1 cellular context compared by ENCODE assay signal in the genomic region with DNA sequence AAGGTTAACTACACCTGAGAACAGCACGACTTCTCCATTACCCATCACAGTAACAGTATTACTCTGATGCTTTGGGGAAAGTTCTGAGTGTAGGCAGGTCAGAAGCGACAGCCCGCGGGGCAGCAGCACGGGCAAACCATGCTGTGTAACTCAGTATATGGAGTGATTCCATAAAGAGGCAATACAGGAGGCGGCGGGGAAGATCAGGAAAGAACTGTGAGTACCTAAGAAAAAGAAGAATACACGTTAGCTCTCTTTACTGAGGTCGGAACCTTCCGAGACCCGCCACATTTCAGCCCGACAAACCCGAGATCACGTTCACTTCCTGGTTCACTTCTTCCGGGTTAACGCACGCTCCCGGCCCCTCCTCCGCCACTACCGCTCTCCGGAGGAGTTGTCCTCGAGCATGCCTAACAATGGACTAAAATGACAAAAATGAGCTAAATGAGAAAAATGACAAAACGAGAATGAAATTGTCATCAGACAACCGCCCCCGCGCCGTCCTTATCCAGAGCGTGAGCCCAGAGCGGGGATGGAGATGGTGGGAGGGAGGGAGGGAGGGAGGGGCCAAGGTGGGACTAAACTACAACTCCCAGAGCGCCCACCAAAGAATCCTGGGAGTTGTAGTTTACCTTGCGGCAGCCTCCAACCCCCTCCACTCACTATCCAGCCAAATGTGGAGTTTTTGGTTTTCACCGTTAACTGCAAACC.
A peak's percentile ranks its signal among the peaks of the same experiment; 100 is the strongest.
TF ChIP-seq lines count a peak whose summit lies in the region.

MTRF1 (minus strand) TSS at position 316 of the 711 bp plus-strand sequence. CDS start 2,669 bp downstream, outside the sequence.

TF ChIP-seq in K562, 482 proteins besides CTCF, POLR2A, EP300 and RAD21 (continued from another document and continues in another):
- TF ChIP-seq GATA2 (CRISPR knock-in tag; IDR thresholded peaks at IDR 0.05) (no peak), DACH1 (IDR thresholded peaks at IDR 0.05; ENCODE audit: partially characterized antibody) (no peak), ARID1B (IDR thresholded peaks at IDR 0.05) (no peak), ZSCAN29 (IDR thresholded peaks at IDR 0.05) (no peak), ARID4B (CRISPR knock-in tag; IDR thresholded peaks at IDR 0.05) (no peak), MAZ (CRISPR knock-in tag; conservative IDR thresholded peaks at IDR 0.05 in 1 of 2, IDR thresholded peaks at IDR 0.05 in 1 of 2) (peak; percentile 46 to 90; a peak in 2 of 4 replicates), ILF3 (IDR thresholded peaks at IDR 0.05; ENCODE audit: borderline replicate concordance) (no peak), ZNF143 (CRISPR knock-in tag; IDR thresholded peaks at IDR 0.05) (peak; percentile 82), ZKSCAN3 (CRISPR knock-in tag; IDR thresholded peaks at IDR 0.05) (no peak), PHTF2 (CRISPR knock-in tag; IDR thresholded peaks at IDR 0.05) (no peak), STAT5A (IDR thresholded peaks at IDR 0.05; ENCODE audit: borderline replicate concordance, low read length) (no peak), KAT2B (IDR thresholded peaks at IDR 0.05; ENCODE audit: low read depth, low read length) (no peak), RBFOX2 (IDR thresholded peaks at IDR 0.05; ENCODE audit: low read depth, low read length) (peak; percentile 77), PRPF4 (IDR thresholded peaks at IDR 0.05; ENCODE audit: insufficient read depth, low read depth, low read length, poor library complexity, severe bottlenecking) (no peak), FOXA3 (CRISPR knock-in tag; conservative IDR thresholded peaks at IDR 0.05 in 1 of 2, IDR thresholded peaks at IDR 0.05 in 1 of 2) (no peak)
- TF ChIP-seq, protein P1, sequence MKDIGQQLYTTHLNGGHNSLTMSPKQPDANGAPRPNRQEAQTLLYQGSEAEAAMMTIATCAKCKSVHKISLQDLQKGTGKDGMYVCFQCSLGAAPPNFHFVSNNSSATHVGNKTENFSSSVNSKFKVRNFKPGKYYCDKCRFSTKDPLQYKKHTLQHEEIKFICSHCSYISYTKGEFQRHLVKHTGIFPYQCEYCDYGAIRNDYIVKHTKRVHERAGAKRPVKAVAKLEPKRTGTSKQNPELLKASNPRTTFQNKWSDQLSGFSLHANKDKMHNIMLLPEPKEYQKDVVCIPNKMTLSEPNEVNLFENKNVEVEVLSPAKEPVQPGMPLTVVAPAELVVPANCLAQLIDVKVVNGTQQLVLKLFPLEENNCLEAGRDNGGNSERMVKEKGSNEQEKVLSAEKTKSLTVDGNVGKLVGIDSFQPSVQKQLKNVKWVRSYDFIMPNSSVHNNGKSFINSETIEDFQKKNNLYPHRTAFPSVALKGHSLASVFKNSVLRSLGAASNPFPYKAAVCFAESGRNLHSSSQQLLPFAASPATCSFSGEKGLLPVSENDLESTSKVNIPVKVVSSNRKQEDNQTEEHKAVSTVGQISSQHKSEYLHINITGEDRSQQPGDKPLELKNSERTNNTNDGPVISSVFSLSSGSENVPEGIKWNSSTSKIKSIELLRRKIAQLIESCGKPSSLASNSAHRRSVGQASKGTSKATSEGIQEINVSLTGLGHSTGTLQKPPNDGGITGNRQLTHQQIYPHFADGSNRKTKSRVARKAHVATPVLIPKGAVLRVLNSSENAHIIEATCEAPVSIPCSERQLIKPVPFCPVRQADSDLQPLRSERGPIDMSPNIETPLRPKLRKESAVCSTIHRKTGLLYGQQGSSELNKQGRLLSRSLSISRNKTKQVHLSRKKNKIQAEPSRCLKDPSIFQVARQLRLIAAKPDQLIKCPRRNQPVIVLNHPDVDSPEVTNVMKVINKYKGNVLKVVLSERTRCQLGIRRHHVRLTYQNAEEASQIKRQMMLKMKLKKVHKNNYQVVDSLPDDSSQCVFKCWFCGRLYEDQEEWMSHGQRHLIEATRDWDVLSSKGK (CRISPR knock-in tag; IDR thresholded peaks at IDR 0.05), result no peak
- TF ChIP-seq, protein P2, sequence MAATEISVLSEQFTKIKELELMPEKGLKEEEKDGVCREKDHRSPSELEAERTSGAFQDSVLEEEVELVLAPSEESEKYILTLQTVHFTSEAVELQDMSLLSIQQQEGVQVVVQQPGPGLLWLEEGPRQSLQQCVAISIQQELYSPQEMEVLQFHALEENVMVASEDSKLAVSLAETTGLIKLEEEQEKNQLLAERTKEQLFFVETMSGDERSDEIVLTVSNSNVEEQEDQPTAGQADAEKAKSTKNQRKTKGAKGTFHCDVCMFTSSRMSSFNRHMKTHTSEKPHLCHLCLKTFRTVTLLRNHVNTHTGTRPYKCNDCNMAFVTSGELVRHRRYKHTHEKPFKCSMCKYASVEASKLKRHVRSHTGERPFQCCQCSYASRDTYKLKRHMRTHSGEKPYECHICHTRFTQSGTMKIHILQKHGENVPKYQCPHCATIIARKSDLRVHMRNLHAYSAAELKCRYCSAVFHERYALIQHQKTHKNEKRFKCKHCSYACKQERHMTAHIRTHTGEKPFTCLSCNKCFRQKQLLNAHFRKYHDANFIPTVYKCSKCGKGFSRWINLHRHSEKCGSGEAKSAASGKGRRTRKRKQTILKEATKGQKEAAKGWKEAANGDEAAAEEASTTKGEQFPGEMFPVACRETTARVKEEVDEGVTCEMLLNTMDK (IDR thresholded peaks at IDR 0.05; ENCODE audit: borderline replicate concordance, insufficient read depth, low read depth, low read length, poor library complexity, severe bottlenecking), result no peak
- TF ChIP-seq, protein P3, sequence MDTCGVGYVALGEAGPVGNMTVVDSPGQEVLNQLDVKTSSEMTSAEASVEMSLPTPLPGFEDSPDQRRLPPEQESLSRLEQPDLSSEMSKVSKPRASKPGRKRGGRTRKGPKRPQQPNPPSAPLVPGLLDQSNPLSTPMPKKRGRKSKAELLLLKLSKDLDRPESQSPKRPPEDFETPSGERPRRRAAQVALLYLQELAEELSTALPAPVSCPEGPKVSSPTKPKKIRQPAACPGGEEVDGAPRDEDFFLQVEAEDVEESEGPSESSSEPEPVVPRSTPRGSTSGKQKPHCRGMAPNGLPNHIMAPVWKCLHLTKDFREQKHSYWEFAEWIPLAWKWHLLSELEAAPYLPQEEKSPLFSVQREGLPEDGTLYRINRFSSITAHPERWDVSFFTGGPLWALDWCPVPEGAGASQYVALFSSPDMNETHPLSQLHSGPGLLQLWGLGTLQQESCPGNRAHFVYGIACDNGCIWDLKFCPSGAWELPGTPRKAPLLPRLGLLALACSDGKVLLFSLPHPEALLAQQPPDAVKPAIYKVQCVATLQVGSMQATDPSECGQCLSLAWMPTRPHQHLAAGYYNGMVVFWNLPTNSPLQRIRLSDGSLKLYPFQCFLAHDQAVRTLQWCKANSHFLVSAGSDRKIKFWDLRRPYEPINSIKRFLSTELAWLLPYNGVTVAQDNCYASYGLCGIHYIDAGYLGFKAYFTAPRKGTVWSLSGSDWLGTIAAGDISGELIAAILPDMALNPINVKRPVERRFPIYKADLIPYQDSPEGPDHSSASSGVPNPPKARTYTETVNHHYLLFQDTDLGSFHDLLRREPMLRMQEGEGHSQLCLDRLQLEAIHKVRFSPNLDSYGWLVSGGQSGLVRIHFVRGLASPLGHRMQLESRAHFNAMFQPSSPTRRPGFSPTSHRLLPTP (IDR thresholded peaks at IDR 0.05; ENCODE audit: borderline replicate concordance, extremely low read depth, insufficient read length), result no peak
- TF ChIP-seq, protein P4, sequence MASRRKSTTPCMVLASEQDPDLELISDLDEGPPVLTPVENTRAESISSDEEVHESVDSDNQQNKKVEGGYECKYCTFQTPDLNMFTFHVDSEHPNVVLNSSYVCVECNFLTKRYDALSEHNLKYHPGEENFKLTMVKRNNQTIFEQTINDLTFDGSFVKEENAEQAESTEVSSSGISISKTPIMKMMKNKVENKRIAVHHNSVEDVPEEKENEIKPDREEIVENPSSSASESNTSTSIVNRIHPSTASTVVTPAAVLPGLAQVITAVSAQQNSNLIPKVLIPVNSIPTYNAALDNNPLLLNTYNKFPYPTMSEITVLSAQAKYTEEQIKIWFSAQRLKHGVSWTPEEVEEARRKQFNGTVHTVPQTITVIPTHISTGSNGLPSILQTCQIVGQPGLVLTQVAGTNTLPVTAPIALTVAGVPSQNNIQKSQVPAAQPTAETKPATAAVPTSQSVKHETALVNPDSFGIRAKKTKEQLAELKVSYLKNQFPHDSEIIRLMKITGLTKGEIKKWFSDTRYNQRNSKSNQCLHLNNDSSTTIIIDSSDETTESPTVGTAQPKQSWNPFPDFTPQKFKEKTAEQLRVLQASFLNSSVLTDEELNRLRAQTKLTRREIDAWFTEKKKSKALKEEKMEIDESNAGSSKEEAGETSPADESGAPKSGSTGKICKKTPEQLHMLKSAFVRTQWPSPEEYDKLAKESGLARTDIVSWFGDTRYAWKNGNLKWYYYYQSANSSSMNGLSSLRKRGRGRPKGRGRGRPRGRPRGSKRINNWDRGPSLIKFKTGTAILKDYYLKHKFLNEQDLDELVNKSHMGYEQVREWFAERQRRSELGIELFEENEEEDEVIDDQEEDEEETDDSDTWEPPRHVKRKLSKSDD (conservative IDR thresholded peaks at IDR 0.05; ENCODE audit: low read length), result no peak
- TF ChIP-seq, protein P5, sequence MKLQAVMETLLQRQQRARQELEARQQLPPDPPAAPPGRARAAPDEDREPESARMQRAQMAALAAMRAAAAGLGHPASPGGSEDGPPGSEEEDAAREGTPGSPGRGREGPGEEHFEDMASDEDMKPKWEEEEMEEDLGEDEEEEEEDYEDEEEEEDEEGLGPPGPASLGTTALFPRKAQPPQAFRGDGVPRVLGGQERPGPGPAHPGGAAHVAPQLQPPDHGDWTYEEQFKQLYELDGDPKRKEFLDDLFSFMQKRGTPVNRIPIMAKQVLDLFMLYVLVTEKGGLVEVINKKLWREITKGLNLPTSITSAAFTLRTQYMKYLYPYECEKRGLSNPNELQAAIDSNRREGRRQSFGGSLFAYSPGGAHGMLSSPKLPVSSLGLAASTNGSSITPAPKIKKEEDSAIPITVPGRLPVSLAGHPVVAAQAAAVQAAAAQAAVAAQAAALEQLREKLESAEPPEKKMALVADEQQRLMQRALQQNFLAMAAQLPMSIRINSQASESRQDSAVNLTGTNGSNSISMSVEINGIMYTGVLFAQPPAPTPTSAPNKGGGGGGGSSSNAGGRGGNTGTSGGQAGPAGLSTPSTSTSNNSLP (IDR thresholded peaks at IDR 0.05; ENCODE audit: borderline replicate concordance, low read depth, low read length), result no peak
